Comparison of ENCODE assay signal across 22 cellular contexts in the genomic region with DNA sequence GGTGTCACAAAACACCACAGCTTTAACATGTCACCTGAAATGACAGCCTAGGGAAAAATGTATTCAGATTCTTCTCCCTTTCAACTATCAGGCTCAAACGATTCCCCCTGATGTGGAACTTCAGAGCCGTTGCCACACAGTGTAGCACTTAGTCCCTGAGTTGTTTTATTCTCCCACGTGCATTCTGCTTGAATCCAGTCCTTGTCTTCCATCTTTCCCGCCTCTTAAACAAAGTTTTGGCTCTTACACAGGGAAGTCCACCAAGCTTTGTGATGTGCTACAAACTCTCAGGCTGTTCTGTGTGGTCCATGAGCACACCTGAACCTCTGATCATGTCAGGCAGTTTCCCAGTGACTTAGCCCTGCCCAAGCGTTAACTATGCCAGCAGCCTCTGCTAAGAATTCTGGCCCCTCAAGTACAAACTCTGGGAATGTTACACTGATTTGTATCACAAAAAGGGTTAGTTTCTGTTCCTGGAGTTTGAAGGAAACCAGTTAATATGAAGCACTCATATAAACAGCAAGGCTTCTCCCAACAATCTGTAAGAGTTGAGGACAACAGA. TPM values are rescaled to one million over a fixed set of nuclear protein-coding genes. Genes with fewer than 3 reads are reported as not detected.
DNase-seq lines count a peak whose midpoint lies in the region; ATAC-seq, FAIRE-seq and TF ChIP-seq lines count a peak whose summit lies in the region.
"Had no signal": no experiment of that assay in that cellular context is flagged by ENCODE, and none has a peak within 500 bp of the region (broad histone marks: within the 10 kb centered on the region; RNA-seq: fewer than 3 reads in every experiment).

No MANE protein-coding gene starts in this region.

- H4K20me1 ChIP-seq in GM23338 (replicated peaks; ENCODE audit: insufficient read depth): peaks cover 49% of the 10 kb centered on the region; the same call in 1 of the 2 replicates

- H3K79me2 ChIP-seq in GM23338 (replicated peaks; ENCODE audit: insufficient read depth) (peaks cover 100% of the 10 kb centered on the region), parathyroid adenoma (peaks cover 4% of the 10 kb centered on the region)

- H3K4me1 ChIP-seq in GM23338 (ENCODE audit: insufficient read depth) (peaks cover 55% of the 10 kb centered on the region), left lung (peaks cover 0 to 7% of the 10 kb centered on the region in 2 donors), parathyroid adenoma (no peaks in the 10 kb centered on the region), Peyer's patch (no peaks in the 10 kb centered on the region)

- H3K9ac ChIP-seq in parathyroid adenoma: no peak overlapping the region

- no peaks in the 10 kb centered on the region for H3K9me3 Mint-ChIP-seq in GM23338

- H2AFZ ChIP-seq in GM23338: no peak overlapping the region
- H2AFZ ChIP-seq in parathyroid adenoma: no peak overlapping the region

- no peaks in the 10 kb centered on the region for H3K9me2 ChIP-seq in GM23338 (ENCODE audit: insufficient read depth)

- H3K27ac ChIP-seq in GM23338 (ENCODE audit: low read depth) (peak overlapping the region; percentile 77), left lung (no peak overlapping the region), parathyroid adenoma (no peak overlapping the region), Peyer's patch (no peak overlapping the region)

- H3K4me2 ChIP-seq in GM23338 (peak overlapping the region; percentile 56), parathyroid adenoma (ENCODE audit: low read length) (peak overlapping the region; percentile 19)

- DNase-seq in GM23338 (ENCODE audit: low spot score) (peak; percentile 52), bronchial epithelial cell (ENCODE audit: low read depth) (no peak), left lung (no peak), Peyer's patch (no peak), NCI-H1417 (lab: John Stamatoyannopoulos, UW) (no peak)
- no peak for DNase-seq in stimulated activated CD8-positive, alpha-beta memory T cell treated with anti-CD3 and anti-CD28 coated beads, Interleukin-4, amount 100 ng/mL, for 48 hours
- DNase-seq: COR-L47; DMS 273 treated with DMSO at 0.1 percent for 48 hours; DND-41; HCEC 1CT; NCI-H1105 treated with DMSO at 0.1 percent for 48 hours; NCI-H1694 treated with DMSO at 0.1 percent for 48 hours; NCI-H510A; NCI-H748 treated with DMSO at 0.1 percent for 48 hours; NK-92 treated with Interleukin-12 subunit alpha and Interleukin-12 subunit beta, amount 100 ng/mL, for 24 hours; OCI-M1; RPMI8226; SIG-M5 had no signal

- TF ChIP-seq POLR2A in Peyer's patch (IDR thresholded peaks at IDR 0.05): no peak

- H3K4me1 Mint-ChIP-seq in GM23338: peaks cover 37% of the 10 kb centered on the region

- H3K4me3 Mint-ChIP-seq in GM23338: no peak overlapping the region
- H3K4me3 Mint-ChIP-seq: B cell had no signal

- no peaks in the 10 kb centered on the region for H3F3A ChIP-seq in GM23338 (replicated peaks; ENCODE audit: low read depth)

- intact Hi-C loops in left lung (cut with DNase I): no loop called here

- TF ChIP-seq CTCF in GM23338 (conservative IDR thresholded peaks at IDR 0.05; ENCODE audit: low read depth in 2 of 2) (no peak), bronchial epithelial cell (IDR thresholded peaks at IDR 0.05; ENCODE audit: insufficient read depth, low read length, severe bottlenecking) (no peak), left lung (IDR thresholded peaks at IDR 0.05) (no peak), parathyroid adenoma (IDR thresholded peaks at IDR 0.05) (no peak), Peyer's patch (IDR thresholded peaks at IDR 0.05) (no peak)

- H3K9me3 ChIP-seq in left lung (no peaks in the 10 kb centered on the region), parathyroid adenoma (ENCODE audit: control insufficient read depth, low read length) (no peaks in the 10 kb centered on the region), Peyer's patch (no peaks in the 10 kb centered on the region)

- FAIRE-seq in bronchial epithelial cell (lab: Jason Lieb, UNC): peak; percentile 36
- FAIRE-seq: K562 had no signal

- peak overlapping the region; percentile 38; the same call in 1 of the 2 replicates for H3K27ac Mint-ChIP-seq in GM23338
- H3K27ac Mint-ChIP-seq: B cell had no signal

- ATAC-seq in GM23338 (peak; percentile 55), left lung (peak; percentile 57), HG03025 (IDR thresholded peaks at IDR 0.05; ENCODE audit: low FRiP score, unreplicated experiment) (no peak)
- ATAC-seq: K562 had no signal

- H3K36me3 Mint-ChIP-seq in GM23338 (ENCODE audit: low read depth): peaks cover 4% of the 10 kb centered on the region; the same call in 2 of the 3 replicates

- H3K4me3 ChIP-seq in GM23338 (peak overlapping the region; percentile 13; the same call in 1 of the 2 replicates), bronchial epithelial cell (ENCODE audit: low read depth, low read length) (no peak overlapping the region), left lung (no peak overlapping the region), parathyroid adenoma (ENCODE audit: low read depth, low read length) (no peak overlapping the region), Peyer's patch (no peak overlapping the region)
- H3K4me3 ChIP-seq: K562 had no signal

- no peaks in the 10 kb centered on the region for H3K27me3 Mint-ChIP-seq in GM23338 (ENCODE audit: insufficient read depth, low read depth, poor library complexity)
- H3K27me3 Mint-ChIP-seq: B cell had no signal

- H3K36me3 ChIP-seq in GM23338 (ENCODE audit: insufficient read depth): no peaks in the 10 kb centered on the region
- H3K36me3 ChIP-seq in bronchial epithelial cell (ENCODE audit: control insufficient read depth, insufficient read depth, low read length): no peaks in the 10 kb centered on the region
- no peaks in the 10 kb centered on the region for H3K36me3 ChIP-seq in left lung
- no peaks in the 10 kb centered on the region for H3K36me3 ChIP-seq in parathyroid adenoma (ENCODE audit: control insufficient read depth, insufficient read depth, low read length)
- H3K36me3 ChIP-seq in Peyer's patch: no peaks in the 10 kb centered on the region

- no peaks in the 10 kb centered on the region for H3K27me3 ChIP-seq in GM23338 (ENCODE audit: insufficient read depth)
- no peaks in the 10 kb centered on the region for H3K27me3 ChIP-seq in bronchial epithelial cell (ENCODE audit: control insufficient read depth, insufficient read depth, low read length)
- H3K27me3 ChIP-seq in left lung: no peaks in the 10 kb centered on the region
- no peaks in the 10 kb centered on the region for H3K27me3 ChIP-seq in parathyroid adenoma (ENCODE audit: control insufficient read depth, insufficient read depth, low read length)
- no peaks in the 10 kb centered on the region for H3K27me3 ChIP-seq in Peyer's patch

TF ChIP-seq in GM23338, 12 proteins besides CTCF, POLR2A, EP300 and RAD21 (continues in another document):
- TF ChIP-seq ZNF114 (CRISPR knock-in tag; IDR thresholded peaks at IDR 0.05) (no peak), STAT1 (IDR thresholded peaks at IDR 0.05; ENCODE audit: unreplicated experiment) (no peak)

RNA-seq across cellular contexts. Expression of a gene that starts 45.8 kb away (rescaled TPM):
- total RNA-seq in GM23338 (2014; rRNA removed; shearing (Covaris generic)): 60.3 and 61.9 TPM in 2 replicates
- polyA plus RNA-seq in GM23338 (2016; fragmentation: Nextera tagmentation; extraction: Ambion mirVana): 13.7 and 15.6 TPM in 2 replicates
- total RNA-seq in bronchial epithelial cell: 5.4 and 5.5 TPM in 2 replicates
- 10 to 100 TPM; 35.5 to 39.5 TPM for total RNA-seq in left lung
- total RNA-seq in Peyer's patch: 10 to 100 TPM; 16.5 to 23.9 (median 20.6) TPM
